In the genomic region with DNA sequence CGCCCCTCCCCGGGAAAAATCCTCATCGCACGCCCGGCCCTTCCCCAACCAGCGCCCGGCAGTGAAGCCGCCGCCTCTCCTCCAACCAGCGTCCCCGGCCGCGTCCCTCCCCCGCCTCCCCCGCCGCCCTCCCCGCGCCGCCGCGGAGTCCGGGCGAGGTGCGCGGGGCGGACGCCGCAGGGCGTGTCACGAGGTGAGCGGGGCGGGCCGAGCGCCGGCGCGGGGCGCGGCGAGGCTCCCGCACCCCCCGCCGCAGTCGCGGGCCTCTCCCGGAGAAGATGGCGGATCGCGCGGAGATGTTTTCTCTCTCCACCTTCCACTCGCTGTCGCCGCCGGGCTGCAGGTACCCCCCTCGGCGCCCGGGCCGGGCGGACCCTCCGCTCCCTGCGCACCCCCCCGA, we compare ENCODE assay signal across 8 cellular contexts. TPM values are rescaled to one million over a fixed set of nuclear protein-coding genes. Genes with fewer than 3 reads are reported as not detected.
DNase-seq lines count a peak whose midpoint lies in the region; ATAC-seq, FAIRE-seq and TF ChIP-seq lines count a peak whose summit lies in the region.

Gene MAPK8IP2, plus strand, starts transcription at position 253 of the 400 bp plus-strand sequence. Its CDS starts 26 bp downstream, at position 279.

- H3K4me3 ChIP-seq in A673 (ENCODE audit: low read depth, low read length, poor library complexity, severe bottlenecking) (peak within 1 kb of the TSS; percentile 51), tibial artery (peak within 1 kb of the TSS; percentile 25 to 47)

- DNase-seq in A673 (ENCODE audit: low spot score): peak; percentile 34
- DNase-seq in GM19239 (ENCODE audit: insufficient read length, low spot score): peak; percentile 57
- peak; percentile 75 for DNase-seq in iPS-NIHi11 (ENCODE audit: low spot score)
- peak in 1 of 2 donors; percentile 10 for DNase-seq in tibial artery
- DNase-seq in foreskin melanocyte: no peak

- H3K36me3 ChIP-seq in A673 (ENCODE audit: insufficient read depth, low read length, poor library complexity, severe bottlenecking) (no peaks in the 10 kb centered on the region), tibial artery (peaks cover 0 to 6% (median 0%) of the 10 kb centered on the region in 3 donors)

- no peak for FAIRE-seq in GM19239 (lab: Jason Lieb, UNC)

- peaks cover 3% of the 10 kb centered on the region for H3K36me3 Mint-ChIP-seq in activated naive CD4-positive, alpha-beta T cell treated with anti-CD3 and anti-CD28 coated beads, Interleukin-2, amount 50 U/mL, for 24 hours

- TF ChIP-seq CTCF in A673 (conservative IDR thresholded peaks at IDR 0.05; ENCODE audit: low read depth, low read length) (no peak), tibial artery (IDR thresholded peaks at IDR 0.05) (no peak)

- POLR2A ChIA-PET in A673 (lab: Charles Lee; ENCODE audit: low non-redundant PET): no interaction called here

- CTCF ChIA-PET in A673 (lab: Charles Lee): no interaction called here

- H3K4me3 Mint-ChIP-seq in activated naive CD4-positive, alpha-beta T cell treated with anti-CD3 and anti-CD28 coated beads, Interleukin-2, amount 50 U/mL, for 24 hours: peak within 1 kb of the TSS; percentile 87

- H3K9me3 Mint-ChIP-seq in activated naive CD4-positive, alpha-beta T cell treated with anti-CD3 and anti-CD28 coated beads, Interleukin-2, amount 50 U/mL, for 24 hours: no peaks in the 10 kb centered on the region

- H3K27ac Mint-ChIP-seq in activated naive CD4-positive, alpha-beta T cell treated with anti-CD3 and anti-CD28 coated beads, Interleukin-2, amount 50 U/mL, for 24 hours: no peak within 1 kb of the TSS

- BruUV-seq in A673 (replicated peaks; lab: Mats Ljungman, UMichigan): no TSS peak

- H3K4me1 ChIP-seq in A673 (ENCODE audit: insufficient read depth, low read length, poor library complexity, severe bottlenecking) (no peaks in the 10 kb centered on the region), tibial artery (peaks cover 0 to 18% (median 10%) of the 10 kb centered on the region in 4 donors)

- intact Hi-C loops in A673 (cut with micrococcal nuclease; ENCODE audit: unreplicated experiment): loop anchor here (10.0 kb wide), 1 partner anchor 56 kb away; the partner anchor contains the start of gene KLHDC7B
- intact Hi-C loops in tibial artery (cut with DNase I; ENCODE audit: low total_unique reads): no loop called here

- no peaks in the 10 kb centered on the region for H3K27me3 ChIP-seq in A673 (replicated peaks; ENCODE audit: insufficient read depth, low read depth, low read length, poor library complexity)
- peaks cover 5 to 70% of the 10 kb centered on the region in 2 donors for H3K27me3 ChIP-seq in tibial artery

- H3K9me3 ChIP-seq in A673 (ENCODE audit: low read depth, low read length, poor library complexity, severe bottlenecking): no peaks in the 10 kb centered on the region
- H3K9me3 ChIP-seq in tibial artery: no peaks in the 10 kb centered on the region

- H3K27ac ChIP-seq in A673 (ENCODE audit: low read depth, low read length, poor library complexity, severe bottlenecking): no peak within 1 kb of the TSS
- H3K27ac ChIP-seq in tibial artery: no peak within 1 kb of the TSS

- no peak for ATAC-seq in HG02571 (IDR thresholded peaks at IDR 0.05; ENCODE audit: unreplicated experiment)
- ATAC-seq in GM19395 (IDR thresholded peaks at IDR 0.05; ENCODE audit: unreplicated experiment): no peak

- peaks cover 21% of the 10 kb centered on the region for H3K27me3 Mint-ChIP-seq in activated naive CD4-positive, alpha-beta T cell treated with anti-CD3 and anti-CD28 coated beads, Interleukin-2, amount 50 U/mL, for 24 hours

- peaks cover 8% of the 10 kb centered on the region for H3K4me1 Mint-ChIP-seq in activated naive CD4-positive, alpha-beta T cell treated with anti-CD3 and anti-CD28 coated beads, Interleukin-2, amount 50 U/mL, for 24 hours

RNA-seq across cellular contexts. Expression of gene MAPK8IP2, which starts in this region (rescaled TPM):
- 7.8 and 11.5 TPM in 2 replicates for total RNA-seq in A673 (2021)
